ENCODE assay signal across 8 cellular contexts in the genomic region with DNA sequence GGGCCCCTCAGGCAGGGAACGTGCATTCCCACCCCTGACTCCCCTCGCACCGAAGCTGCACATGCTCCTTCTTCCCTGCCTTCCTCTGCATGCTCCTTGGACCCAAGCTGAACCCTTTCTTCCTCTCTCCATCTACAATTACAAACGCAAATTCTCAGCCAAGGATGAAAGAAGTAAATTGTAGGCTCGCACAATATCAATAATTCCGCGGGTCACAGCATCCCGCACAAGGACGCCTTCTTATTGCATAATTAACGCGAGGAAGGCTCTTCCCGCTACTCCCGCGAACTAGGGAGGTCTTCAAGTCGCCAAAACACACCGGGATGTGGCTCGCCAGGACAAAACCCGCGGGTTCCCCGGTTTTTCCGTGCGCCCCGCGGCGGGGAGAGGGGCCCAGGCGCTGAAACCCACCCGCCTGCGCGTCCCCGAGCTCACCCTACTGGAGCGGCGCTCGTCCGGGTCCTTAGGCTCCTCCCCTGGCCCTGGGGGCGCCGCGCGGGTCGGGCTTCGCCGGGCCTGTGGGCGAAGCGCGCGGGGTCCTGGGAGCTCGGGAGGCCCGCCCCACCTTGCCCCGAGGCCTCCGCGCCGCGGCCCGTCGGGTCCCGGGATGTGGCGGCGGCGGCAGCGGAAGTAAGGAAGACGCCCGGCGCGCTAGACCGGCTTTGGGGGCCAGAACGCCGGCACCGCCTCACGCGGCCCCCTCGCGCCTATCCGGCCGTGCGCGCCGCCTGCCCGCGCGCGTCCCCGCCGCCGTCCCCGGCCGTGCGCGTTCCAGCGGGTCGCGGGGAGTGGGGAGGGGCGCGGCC. TPM values are rescaled to one million over a fixed set of nuclear protein-coding genes. Genes with fewer than 3 reads are reported as not detected.
DNase-seq lines count a peak whose midpoint lies in the region; ATAC-seq, FAIRE-seq and TF ChIP-seq lines count a peak whose summit lies in the region.

TSS of gene CHST10 (minus strand) at position 730 of the 806 bp plus-strand sequence. CDS start 10,993 bp downstream, outside the sequence.

- CTCF ChIA-PET in activated B cell treated with CpG ODN at 0.5 μM for 24 hours (lab: Charles Lee): no interaction called here

- no peaks in the 10 kb centered on the region for H3K27me3 Mint-ChIP-seq in activated B cell treated with CpG ODN at 0.5 μM for 24 hours

- no peaks in the 10 kb centered on the region for H3K9me3 ChIP-seq in keratinocyte (ENCODE audit: control insufficient read depth, low read depth, low read length)

- peaks cover 18% of the 10 kb centered on the region for H3K4me1 Mint-ChIP-seq in activated B cell treated with CpG ODN at 0.5 μM for 24 hours

- ATAC-seq in HG02571 (IDR thresholded peaks at IDR 0.05; ENCODE audit: unreplicated experiment) (peak; percentile 93), activated B cell treated with CpG ODN at 0.5 μM for 24 hours (ENCODE audit: low read depth) (peak; percentile 96), GM18873 (IDR thresholded peaks at IDR 0.05; ENCODE audit: low FRiP score, unreplicated experiment) (no peak)

- peaks cover 21% of the 10 kb centered on the region for H3K36me3 Mint-ChIP-seq in activated B cell treated with CpG ODN at 0.5 μM for 24 hours (ENCODE audit: low read depth)

- peak within 1 kb of the TSS; percentile 47 to 59 (median 57) for H3K4me3 ChIP-seq in keratinocyte (ENCODE audit: control insufficient read depth in 2 of 3, extremely low read depth in 1 of 3, insufficient read depth in 2 of 3, low read depth in 1 of 3, low read length in 3 of 3)

- no peaks in the 10 kb centered on the region for H3K36me3 ChIP-seq in keratinocyte (ENCODE audit: control insufficient read depth in 2 of 2, extremely low read depth in 1 of 2, insufficient read depth in 2 of 2, low read length in 2 of 2)

- H3K27me3 ChIP-seq in keratinocyte (ENCODE audit: control insufficient read depth, extremely low read depth, insufficient read depth, low read length): peaks cover 9% of the 10 kb centered on the region

- intact Hi-C loops in activated B cell treated with CpG ODN at 0.5 μM for 24 hours (cut with micrococcal nuclease): loop anchor here (1.0 to 5.0 kb wide), 4 partner anchors 22 to 925 kb away; partner anchors contain the start of genes PDCL3 and REV1

- H3K27ac Mint-ChIP-seq in activated B cell treated with CpG ODN at 0.5 μM for 24 hours: peak within 1 kb of the TSS; percentile 80

- H2AFZ ChIP-seq in keratinocyte (ENCODE audit: control insufficient read depth, low read length): peak within 1 kb of the TSS; percentile 82

- no peaks in the 10 kb centered on the region for H3K79me2 ChIP-seq in keratinocyte (ENCODE audit: control insufficient read depth, insufficient read depth, low read length)

- no peaks in the 10 kb centered on the region for H4K20me1 ChIP-seq in keratinocyte (ENCODE audit: control insufficient read depth, extremely low read depth, insufficient read depth, low read length)

- peaks cover 5% of the 10 kb centered on the region for H3K4me1 ChIP-seq in keratinocyte (ENCODE audit: control insufficient read depth, extremely low read depth, insufficient read depth, low read length)

- dilution Hi-C loops in keratinocyte (cut with MboI; ENCODE audit: extremely low pct_ligation_motif_present, low sequenced_read_pairs): no loop called here

- H3K9me1 ChIP-seq in keratinocyte (ENCODE audit: control insufficient read depth, extremely low read depth, insufficient read depth, low read length): no peaks in the 10 kb centered on the region

- peak within 1 kb of the TSS; percentile 75 for H3K4me2 ChIP-seq in keratinocyte (ENCODE audit: control insufficient read depth, extremely low read depth, insufficient read depth, low read depth, low read length)

- H3K4me3 Mint-ChIP-seq in activated B cell treated with CpG ODN at 0.5 μM for 24 hours: peak within 1 kb of the TSS; percentile 94

- DNase-seq in GM13976 (ENCODE audit: low spot score) (peak; percentile 89), NCI-H1105 (lab: John Stamatoyannopoulos, UW) (peak; percentile 26), activated B cell treated with CpG ODN at 0.5 μM for 24 hours (peak; percentile 74), keratinocyte (ENCODE audit: low read depth, low spot score) (no peak)
- DNase-seq in central memory CD4-positive, alpha-beta T cell: peak; percentile 4
- DNase-seq in stimulated activated CD4-positive, alpha-beta T cell treated with anti-CD3 and anti-CD28 coated beads, Interleukin-15, amount 100 ng/mL, for 24 hours: peak; percentile 78

- TF ChIP-seq CTCF in GM13976 (IDR thresholded peaks at IDR 0.05; ENCODE audit: borderline replicate concordance, control extremely low read depth, extremely low read depth, insufficient read depth, missing control alignments) (no peak), activated B cell treated with CpG ODN at 0.5 μM for 24 hours (IDR thresholded peaks at IDR 0.05) (no peak), keratinocyte (optimal IDR thresholded peaks at IDR 0.05 in 1 of 3, IDR thresholded peaks at IDR 0.05 in 1 of 3, conservative IDR thresholded peaks at IDR 0.05 in 1 of 3; ENCODE audit: extremely low read depth in 1 of 3, insufficient read depth in 2 of 3, low read length in 3 of 3) (no peak)

- no peaks in the 10 kb centered on the region for H3K9me3 Mint-ChIP-seq in activated B cell treated with CpG ODN at 0.5 μM for 24 hours

- in situ Hi-C loops in GM13976 (cut with MboI; ENCODE audit: low sequenced_read_pairs, unreplicated experiment): no loop called here

- peak within 1 kb of the TSS; percentile 42 for H3K9ac ChIP-seq in keratinocyte (ENCODE audit: control insufficient read depth, extremely low read depth, insufficient read depth, low read length)

- H3K27ac ChIP-seq in keratinocyte (ENCODE audit: control insufficient read depth, insufficient read depth, low read length): no peak within 1 kb of the TSS

- POLR2A ChIA-PET in activated B cell treated with CpG ODN at 0.5 μM for 24 hours (lab: Charles Lee): interaction anchor here (1.1 to 1.9 kb wide), 3 partner anchors 22 to 164 kb away, joined by 5 to 12 read pairs (median 6); partner anchors contain the start of gene PDCL3

- no peak for FAIRE-seq in keratinocyte (lab: Jason Lieb, UNC)

RNA-seq across cellular contexts. Expression of gene CHST10, which starts in this region (rescaled TPM):
- 19.8 and 21.0 TPM in 2 replicates for total RNA-seq in activated B cell treated with CpG ODN at 0.5 μM for 24 hours
- 1.0 to 3.4 TPM (median 1.6 TPM) in 3 replicates for polyA plus RNA-seq in keratinocyte
- polyA plus RNA-seq in keratinocyte (2011; ENCODE audit: low read depth): not detected
- 0.82 and 1.2 TPM in 2 replicates for polyA plus RNA-seq in keratinocyte (2011; cell fraction: cytosol; rRNA removed)
- 2.5 and 3.3 TPM in 2 replicates for polyA plus RNA-seq in keratinocyte (2011; cell fraction: nucleus; rRNA removed)
- 1.7 TPM in 1 of 2 replicates, not detected in the other for polyA plus RNA-seq in keratinocyte (2012; ENCODE audit: low replicate concordance)
- 1.7 to 3.0 TPM (median 2.0 TPM) in 3 replicates for polyA minus RNA-seq in keratinocyte
- polyA minus RNA-seq in keratinocyte (2011; cell fraction: cytosol; rRNA and poly(A)+ RNA removed): 0.58 TPM
- polyA minus RNA-seq in keratinocyte (2011; cell fraction: nucleus; rRNA and poly(A)+ RNA removed): 0.95 and 2.0 TPM in 2 replicates
